ENCODE assay signal across 1 cellular context in genomic region chr12:67534671-67535070, GRCh38.
TF ChIP-seq lines count a peak whose summit lies in the region.

No MANE protein-coding gene starts in this region.

TF ChIP-seq in GM23338, 12 proteins besides CTCF, POLR2A, EP300 and RAD21 (continued from another document):
- TF ChIP-seq, protein P1, sequence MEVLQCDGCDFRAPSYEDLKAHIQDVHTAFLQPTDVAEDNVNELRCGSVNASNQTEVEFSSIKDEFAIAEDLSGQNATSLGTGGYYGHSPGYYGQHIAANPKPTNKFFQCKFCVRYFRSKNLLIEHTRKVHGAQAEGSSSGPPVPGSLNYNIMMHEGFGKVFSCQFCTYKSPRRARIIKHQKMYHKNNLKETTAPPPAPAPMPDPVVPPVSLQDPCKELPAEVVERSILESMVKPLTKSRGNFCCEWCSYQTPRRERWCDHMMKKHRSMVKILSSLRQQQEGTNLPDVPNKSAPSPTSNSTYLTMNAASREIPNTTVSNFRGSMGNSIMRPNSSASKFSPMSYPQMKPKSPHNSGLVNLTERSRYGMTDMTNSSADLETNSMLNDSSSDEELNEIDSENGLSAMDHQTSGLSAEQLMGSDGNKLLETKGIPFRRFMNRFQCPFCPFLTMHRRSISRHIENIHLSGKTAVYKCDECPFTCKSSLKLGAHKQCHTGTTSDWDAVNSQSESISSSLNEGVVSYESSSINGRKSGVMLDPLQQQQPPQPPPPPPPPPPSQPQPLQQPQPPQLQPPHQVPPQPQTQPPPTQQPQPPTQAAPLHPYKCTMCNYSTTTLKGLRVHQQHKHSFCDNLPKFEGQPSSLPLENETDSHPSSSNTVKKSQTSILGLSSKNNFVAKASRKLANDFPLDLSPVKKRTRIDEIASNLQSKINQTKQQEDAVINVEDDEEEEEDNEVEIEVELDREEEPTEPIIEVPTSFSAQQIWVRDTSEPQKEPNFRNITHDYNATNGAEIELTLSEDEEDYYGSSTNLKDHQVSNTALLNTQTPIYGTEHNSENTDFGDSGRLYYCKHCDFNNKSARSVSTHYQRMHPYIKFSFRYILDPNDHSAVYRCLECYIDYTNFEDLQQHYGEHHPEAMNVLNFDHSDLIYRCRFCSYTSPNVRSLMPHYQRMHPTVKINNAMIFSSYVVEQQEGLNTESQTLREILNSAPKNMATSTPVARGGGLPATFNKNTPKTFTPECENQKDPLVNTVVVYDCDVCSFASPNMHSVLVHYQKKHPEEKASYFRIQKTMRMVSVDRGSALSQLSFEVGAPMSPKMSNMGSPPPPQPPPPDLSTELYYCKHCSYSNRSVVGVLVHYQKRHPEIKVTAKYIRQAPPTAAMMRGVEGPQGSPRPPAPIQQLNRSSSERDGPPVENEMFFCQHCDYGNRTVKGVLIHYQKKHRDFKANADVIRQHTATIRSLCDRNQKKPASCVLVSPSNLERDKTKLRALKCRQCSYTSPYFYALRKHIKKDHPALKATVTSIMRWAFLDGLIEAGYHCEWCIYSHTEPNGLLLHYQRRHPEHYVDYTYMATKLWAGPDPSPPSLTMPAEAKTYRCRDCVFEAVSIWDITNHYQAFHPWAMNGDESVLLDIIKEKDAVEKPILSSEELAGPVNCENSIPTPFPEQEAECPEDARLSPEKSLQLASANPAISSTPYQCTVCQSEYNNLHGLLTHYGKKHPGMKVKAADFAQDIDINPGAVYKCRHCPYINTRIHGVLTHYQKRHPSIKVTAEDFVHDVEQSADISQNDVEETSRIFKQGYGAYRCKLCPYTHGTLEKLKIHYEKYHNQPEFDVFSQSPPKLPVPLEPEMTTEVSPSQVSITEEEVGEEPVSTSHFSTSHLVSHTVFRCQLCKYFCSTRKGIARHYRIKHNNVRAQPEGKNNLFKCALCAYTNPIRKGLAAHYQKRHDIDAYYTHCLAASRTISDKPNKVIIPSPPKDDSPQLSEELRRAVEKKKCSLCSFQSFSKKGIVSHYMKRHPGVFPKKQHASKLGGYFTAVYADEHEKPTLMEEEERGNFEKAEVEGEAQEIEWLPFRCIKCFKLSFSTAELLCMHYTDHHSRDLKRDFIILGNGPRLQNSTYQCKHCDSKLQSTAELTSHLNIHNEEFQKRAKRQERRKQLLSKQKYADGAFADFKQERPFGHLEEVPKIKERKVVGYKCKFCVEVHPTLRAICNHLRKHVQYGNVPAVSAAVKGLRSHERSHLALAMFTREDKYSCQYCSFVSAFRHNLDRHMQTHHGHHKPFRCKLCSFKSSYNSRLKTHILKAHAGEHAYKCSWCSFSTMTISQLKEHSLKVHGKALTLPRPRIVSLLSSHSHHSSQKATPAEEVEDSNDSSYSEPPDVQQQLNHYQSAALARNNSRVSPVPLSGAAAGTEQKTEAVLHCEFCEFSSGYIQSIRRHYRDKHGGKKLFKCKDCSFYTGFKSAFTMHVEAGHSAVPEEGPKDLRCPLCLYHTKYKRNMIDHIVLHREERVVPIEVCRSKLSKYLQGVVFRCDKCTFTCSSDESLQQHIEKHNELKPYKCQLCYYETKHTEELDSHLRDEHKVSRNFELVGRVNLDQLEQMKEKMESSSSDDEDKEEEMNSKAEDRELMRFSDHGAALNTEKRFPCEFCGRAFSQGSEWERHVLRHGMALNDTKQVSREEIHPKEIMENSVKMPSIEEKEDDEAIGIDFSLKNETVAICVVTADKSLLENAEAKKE (CRISPR knock-in tag; IDR thresholded peaks at IDR 0.05), result no peak
